In the genomic region with DNA sequence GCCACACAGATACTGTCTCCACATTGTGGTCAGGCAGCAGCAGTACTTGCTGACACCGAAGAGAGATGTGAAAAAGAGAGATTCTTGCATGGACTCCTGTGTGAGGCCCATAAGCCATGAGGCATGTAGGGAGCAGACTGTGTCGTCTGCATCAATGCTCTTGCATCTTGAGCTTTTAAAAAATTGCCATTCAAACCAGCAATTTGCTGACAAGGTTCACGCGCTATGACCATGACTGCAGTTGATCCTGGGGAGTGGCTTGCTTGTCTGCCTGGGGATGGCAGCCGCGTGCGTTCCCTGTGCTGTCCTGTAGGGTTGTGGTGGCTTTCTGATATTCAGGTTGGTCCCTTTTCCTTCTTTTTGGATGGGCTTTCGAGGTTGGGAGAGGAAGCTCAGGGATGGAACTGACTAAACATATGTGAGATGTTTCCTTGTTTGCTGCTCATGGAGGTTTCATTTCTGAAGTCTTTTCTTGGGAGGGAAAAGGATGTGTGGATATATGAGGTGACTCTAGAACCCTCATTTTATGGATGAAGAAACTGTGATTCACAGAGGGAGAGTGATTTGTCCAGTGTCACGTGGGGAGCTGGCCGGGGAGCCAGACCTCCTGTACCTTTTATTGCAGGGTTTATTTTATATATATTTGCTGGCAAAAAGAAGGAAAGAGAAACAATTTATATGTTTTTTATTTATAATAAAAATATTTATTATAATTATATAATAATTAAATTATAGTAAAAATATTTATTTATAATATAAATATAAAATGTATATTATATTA, we compare ENCODE assay signal across 1 cellular context.
A peak's percentile ranks its signal among the peaks of the same experiment; 100 is the strongest.
TF ChIP-seq lines count a peak whose summit lies in the region.

No MANE protein-coding gene starts in this region.

TF ChIP-seq in GM23338, 12 proteins besides CTCF, POLR2A, EP300 and RAD21 (continued from another document):
- 0 out of 2 replicates have a peak, but pooled peaks have one; percentile 33 for TF ChIP-seq ZNF462 (CRISPR knock-in tag; IDR thresholded peaks at IDR 0.05)
